Comparison of ENCODE assay signal across 8 cellular contexts in the genomic region with DNA sequence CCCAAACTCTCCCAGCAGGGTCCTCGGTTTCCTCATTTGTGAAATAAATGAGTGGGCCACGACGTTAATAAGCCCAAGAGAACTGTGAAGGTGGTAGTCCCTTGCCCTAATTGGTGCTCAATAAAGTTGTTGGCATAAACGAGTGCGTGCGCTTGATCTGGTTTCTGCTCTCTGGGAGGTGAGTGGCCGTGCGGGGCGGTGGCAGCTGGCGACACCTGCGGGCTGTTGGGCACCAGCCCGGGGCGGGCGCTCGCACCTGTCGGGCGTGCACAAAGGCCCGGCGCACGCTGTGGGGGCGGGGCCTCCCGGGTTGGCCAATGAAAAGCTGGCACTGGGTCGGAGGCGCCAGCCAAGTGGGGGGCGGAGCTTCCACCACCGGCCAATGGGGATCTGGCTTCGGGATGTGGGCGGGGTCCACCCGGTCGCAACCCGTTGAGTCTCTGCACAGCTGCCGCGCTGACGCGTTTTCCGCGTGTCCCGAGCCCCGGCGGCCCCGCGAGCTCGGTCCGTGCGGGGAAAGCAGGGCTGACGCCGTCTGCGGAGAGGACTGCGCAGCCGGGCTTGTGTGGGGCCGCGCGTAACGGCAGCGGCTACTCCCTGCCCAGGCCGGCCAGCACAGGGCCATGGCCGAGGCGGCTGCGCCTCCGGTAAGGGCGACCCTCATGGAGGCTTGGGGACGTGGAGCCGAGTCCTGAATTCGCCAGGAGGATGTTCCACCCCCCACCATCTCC. TPM values are rescaled to one million over a fixed set of nuclear protein-coding genes. Genes with fewer than 3 reads are reported as not detected.
DNase-seq lines count a peak whose midpoint lies in the region; ATAC-seq and TF ChIP-seq lines count a peak whose summit lies in the region.

No MANE protein-coding gene starts in this region.

- no peaks in the 10 kb centered on the region for H3K9me3 ChIP-seq in mucosa of descending colon

- TF ChIP-seq CTCF in CD14-positive monocyte (IDR thresholded peaks at IDR 0.05) (no peak), epithelial cell of esophagus (IDR thresholded peaks at IDR 0.05; ENCODE audit: insufficient read depth, low read depth, low read length, missing control alignments) (no peak), mucosa of descending colon (IDR thresholded peaks at IDR 0.05) (no peak)

- ATAC-seq in GM19328 (IDR thresholded peaks at IDR 0.05; ENCODE audit: unreplicated experiment): peak; percentile 99
- peak; percentile 94 for ATAC-seq in HG03469 (IDR thresholded peaks at IDR 0.05; ENCODE audit: unreplicated experiment)
- peak; percentile 99 for ATAC-seq in mucosa of descending colon

- intact Hi-C loops in CD14-positive monocyte (cut with micrococcal nuclease): no loop called here
- intact Hi-C loops in mucosa of descending colon (cut with DNase I, micrococcal nuclease): no loop called here

- no peaks in the 10 kb centered on the region for H3K36me3 ChIP-seq in mucosa of descending colon (ENCODE audit: low read depth)

- peak; percentile 89 for DNase-seq in CD14-positive monocyte (ENCODE audit: low spot score)
- DNase-seq in NCI-H82 treated with DMSO at 0.1 percent for 48 hours (lab: John Stamatoyannopoulos, UW; ENCODE audit: unreplicated experiment): peak; percentile 74
- DNase-seq in activated T-cell treated with anti-CD3 and anti-CD28 coated beads for 24 hours (ENCODE audit: low read depth): peak; percentile 97
- DNase-seq in epithelial cell of esophagus (ENCODE audit: low read depth): peak; percentile 94
- DNase-seq in mucosa of descending colon: peak; percentile 97 to 99 (median 99)
- peak; percentile 92 to 95 for DNase-seq in stimulated activated CD8-positive, alpha-beta memory T cell treated with anti-CD3 and anti-CD28 coated beads, Interleukin-4, amount 100 ng/mL, for 1 hour (ENCODE audit: low read depth in 2 of 2, low spot score in 1 of 2)

- peaks cover 18% of the 10 kb centered on the region for H3K4me1 Mint-ChIP-seq in CD14-positive monocyte

- peaks cover 11% of the 10 kb centered on the region for H3K4me1 ChIP-seq in mucosa of descending colon (ENCODE audit: low read depth)

- peak overlapping the region; percentile 54 for H3K4me3 ChIP-seq in epithelial cell of esophagus (ENCODE audit: low read length)
- H3K4me3 ChIP-seq in mucosa of descending colon: no peak overlapping the region

- H3K27ac Mint-ChIP-seq in CD14-positive monocyte: peak overlapping the region in 1 of 7 donors; percentile 72

- peaks cover 12 to 23% (median 13%) of the 10 kb centered on the region in 3 donors for H3K27me3 Mint-ChIP-seq in CD14-positive monocyte (ENCODE audit: low read depth in 3 of 3)

- H3K9me3 Mint-ChIP-seq in CD14-positive monocyte: peaks cover 0 to 2% (median 0%) of the 10 kb centered on the region in 7 donors

- peaks cover 18 to 22% of the 10 kb centered on the region in 2 donors for H3K36me3 Mint-ChIP-seq in CD14-positive monocyte

- H3K4me3 Mint-ChIP-seq in CD14-positive monocyte: peak overlapping the region; percentile 91 to 97

RNA-seq across cellular contexts. Expression of a gene that starts 23.0 kb away (rescaled TPM):
- polyA plus RNA-seq in CD14-positive monocyte: 1 to 10 TPM; 1.2 to 1.5 TPM
- total RNA-seq in mucosa of descending colon: 10 to 100 TPM in 2 of 3 donors, 1 to 10 TPM in 1; 9.2 to 18.2 (median 12.9) TPM

RNA-seq across cellular contexts. Expression of a gene that starts 45.6 kb away (rescaled TPM):
- polyA plus RNA-seq in CD14-positive monocyte: 1 to 10 TPM; 1.6 to 2.3 TPM
- 10 to 100 TPM in 2 of 3 donors, 1 to 10 TPM in 1; 9.7 to 12.8 (median 11.9) TPM for total RNA-seq in mucosa of descending colon
